Comparison of ENCODE assay signal across 10 cellular contexts in the genomic region with DNA sequence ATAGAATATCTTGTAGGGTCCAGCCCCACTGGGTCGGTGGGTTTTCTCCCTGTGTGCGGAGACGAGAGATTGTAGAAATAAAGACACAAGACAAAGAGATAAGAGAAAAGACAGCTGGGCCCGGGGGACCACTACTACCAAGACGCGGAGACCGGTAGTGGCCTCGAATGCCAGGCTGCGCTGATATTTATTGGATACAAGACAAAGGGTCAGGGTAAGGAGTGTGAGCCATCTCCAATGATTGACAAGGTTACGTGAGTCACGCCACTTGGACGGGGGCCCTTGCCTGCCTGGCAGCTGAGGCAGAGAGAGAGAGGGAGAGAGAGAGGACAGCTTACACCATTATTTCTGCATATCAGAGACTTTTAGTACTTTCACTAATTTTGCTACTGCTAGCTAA. TPM values are rescaled to one million over a fixed set of nuclear protein-coding genes. Genes with fewer than 3 reads are reported as not detected.
DNase-seq lines count a peak whose midpoint lies in the region; ATAC-seq and TF ChIP-seq lines count a peak whose summit lies in the region.
"Not testable (repeated sequence)": the region's sequence is repeated elsewhere in the genome, so short reads cannot be mapped to it uniquely, and the experiment has no call there.
"Had no signal": no experiment of that assay in that cellular context is flagged by ENCODE, and none has a peak within 500 bp of the region (broad histone marks: within the 10 kb centered on the region; RNA-seq: fewer than 3 reads in every experiment).

No MANE protein-coding gene starts in this region.

- H3K79me2 ChIP-seq in ACC112 (ENCODE audit: control insufficient read depth, insufficient read depth, low read length, unreplicated experiment): peaks cover 21% of the 10 kb centered on the region

- not testable (repeated sequence) for H3K9me3 Mint-ChIP-seq in HFFc6

- 40% methylated on average over 10 of the region's 12 CpGs for WGBS in right lobe of liver (ENCODE audit: insufficient coverage, low coverage, low lambda C conversion rate, missing lambda C conversion rate)

- H3K4me3 Mint-ChIP-seq in HFFc6: not testable (repeated sequence)

- peak overlapping the region; percentile 12; the same call in 1 of the 2 replicates for H3K27ac Mint-ChIP-seq in HFFc6

- H3K4me1 ChIP-seq in ACC112 (ENCODE audit: control insufficient read depth, insufficient read depth, low read length, unreplicated experiment): peaks cover 28% of the 10 kb centered on the region
- peaks cover 0 to 10% (median 3%) of the 10 kb centered on the region in 4 donors for H3K4me1 ChIP-seq in right lobe of liver
- peaks cover 19% of the 10 kb centered on the region for H3K4me1 ChIP-seq in skeletal muscle satellite cell (ENCODE audit: control insufficient read depth, insufficient read depth, low read length)

- not testable (repeated sequence) for H3K27me3 ChIP-seq in ACC112 (ENCODE audit: insufficient read depth, low read length); right lobe of liver; skeletal muscle satellite cell (ENCODE audit: control insufficient read depth, insufficient read depth, low read length)

- 0 out of 2 replicates have a peak overlapping the region, but pooled peaks have one; percentile 25 for H3K4me3 ChIP-seq in ACC112 (ENCODE audit: low read depth, low read length)
- not testable (repeated sequence) for H3K4me3 ChIP-seq in fibroblast of mammary gland (ENCODE audit: control insufficient read depth, low read depth, low read length); right lobe of liver; skeletal muscle satellite cell (ENCODE audit: low read length)

- H3K27ac ChIP-seq in ACC112 (ENCODE audit: low read depth, low read length) (peak overlapping the region; percentile 23; the same call in 1 of the 2 replicates), RWPE1 (peak overlapping the region; percentile 59), right lobe of liver (peak overlapping the region in 1 of 3 donors; percentile 17)

- H3K36me3 Mint-ChIP-seq in HFFc6 (ENCODE audit: low read depth): not testable (repeated sequence)

- H3K27me3 Mint-ChIP-seq in HFFc6 (ENCODE audit: insufficient read depth): not testable (repeated sequence)

- H3K4me2 ChIP-seq in skeletal muscle satellite cell (ENCODE audit: low read length): peak overlapping the region; percentile 62

- not testable (repeated sequence) for ATAC-seq in left ventricle myocardium superior
- ATAC-seq in right lobe of liver: peak in 1 of 4 donors; percentile 8

- intact Hi-C loops in left ventricle myocardium superior (cut with micrococcal nuclease): loop anchor here (5.0 to 10.0 kb wide), 2 partner anchors 107 to 270 kb away; a partner anchor contains a TSS
- intact Hi-C loops in right lobe of liver (cut with DNase I): not testable (repeated sequence)

- POLR2A ChIA-PET in RWPE1 (lab: Yijun Ruan, JAX; ENCODE audit: low non-redundant PET): not testable (repeated sequence)

- CTCF ChIA-PET in RWPE1 (lab: Yijun Ruan, JAX): interaction anchor here (0.6 to 1.4 kb wide), 8 partner anchors 11 to 258 kb away, joined by 3 to 6 read pairs (median 3); no protein-coding TSS in a partner anchor

- H3K9me3 ChIP-seq in right lobe of liver; skeletal muscle satellite cell (replicated peaks; ENCODE audit: low read length): not testable (repeated sequence)

- not testable (repeated sequence) for TF ChIP-seq POLR2A in right lobe of liver (IDR thresholded peaks at IDR 0.05)

- not testable (repeated sequence) for H3K9ac ChIP-seq in skeletal muscle satellite cell (ENCODE audit: low read depth, low read length)

- not testable (repeated sequence) for DNase-seq in HFFc6; RWPE1 (ENCODE audit: low spot score)
- DNase-seq in astrocyte of the hippocampus (ENCODE audit: low read depth, low spot score) (peak; percentile 70), fibroblast of mammary gland (ENCODE audit: low read depth) (peak; percentile 41), left ventricle myocardium superior (peak; percentile 72), right lobe of liver (peak in 2 of 3 donors; percentile 57 to 65)

- peaks cover 40% of the 10 kb centered on the region for H3K4me1 Mint-ChIP-seq in HFFc6 (ENCODE audit: low read depth)

- not testable (repeated sequence) for TF ChIP-seq CTCF in HFFc6 (IDR thresholded peaks at IDR 0.05); RWPE1 (conservative IDR thresholded peaks at IDR 0.05; ENCODE audit: low read depth); fibroblast of mammary gland (conservative IDR thresholded peaks at IDR 0.05; ENCODE audit: control insufficient read depth, insufficient read depth, low read depth, low read length); right lobe of liver (IDR thresholded peaks at IDR 0.05)

- not testable (repeated sequence) for H2AFZ ChIP-seq in ACC112 (ENCODE audit: low read length, unreplicated experiment)

- H3K36me3 ChIP-seq in ACC112 (ENCODE audit: insufficient read depth, low read length) (peaks cover 14% of the 10 kb centered on the region; the same call in 1 of the 2 replicates), skeletal muscle satellite cell (ENCODE audit: insufficient read depth, low read length) (peaks cover 22% of the 10 kb centered on the region)
- H3K36me3 ChIP-seq in right lobe of liver: not testable (repeated sequence)

RNA-seq across cellular contexts. Expression of a gene that starts 3.5 kb away (rescaled TPM):
- 10 to 100 TPM; 62.9 to 88.3 (median 76.3) TPM for total RNA-seq in HFFc6 (2021; fragmentation: NEBNext Ultra II Directional; extraction: Animal tissue kit (Norgen Biotek cat#: 25700))
- 28.3 TPM for total RNA-seq in left ventricle myocardium superior
- 10 to 100 TPM; 20.6 to 63.3 (median 25.9) TPM for total RNA-seq in right lobe of liver
- 31.7 and 37.0 TPM in 2 replicates for total RNA-seq in skeletal muscle satellite cell (2012; rRNA removed)

RNA-seq across cellular contexts. Expression of a gene that starts 4.3 kb away (rescaled TPM):
- 10 to 100 TPM in 2 of 6 experiments, 1 to 10 TPM in 4; 8.3 to 12.0 (median 9.4) TPM for total RNA-seq in HFFc6 (2021; fragmentation: NEBNext Ultra II Directional; extraction: Animal tissue kit (Norgen Biotek cat#: 25700))
- total RNA-seq in left ventricle myocardium superior (9.2 TPM), right lobe of liver (1 to 10 TPM; 2.5 to 4.9 (median 3.4) TPM)
- total RNA-seq in skeletal muscle satellite cell (2012; rRNA removed): 2.8 and 5.2 TPM in 2 replicates

RNA-seq across cellular contexts. Expression of a gene that starts 20.8 kb away (rescaled TPM):
- 1 to 10 TPM in 4 of 6 experiments, under 1 TPM in 2; 0.82 to 4.1 (median 1.1) TPM for total RNA-seq in HFFc6 (2021; fragmentation: NEBNext Ultra II Directional; extraction: Animal tissue kit (Norgen Biotek cat#: 25700))
- total RNA-seq in left ventricle myocardium superior: 62.2 TPM
- 10 to 100 TPM; 22.3 to 76.0 (median 35.2) TPM for total RNA-seq in right lobe of liver
- total RNA-seq in skeletal muscle satellite cell (2012; rRNA removed): 3.3 and 4.3 TPM in 2 replicates

RNA-seq across cellular contexts. Expression of a gene that starts 33.8 kb away (rescaled TPM):
- total RNA-seq in HFFc6 (2021; fragmentation: NEBNext Ultra II Directional; extraction: Animal tissue kit (Norgen Biotek cat#: 25700)): under 1 TPM in 1 of 6 experiments, not detected in 5; 0.02 TPM
- total RNA-seq in left ventricle myocardium superior (not detected), right lobe of liver (not detected)
- total RNA-seq in skeletal muscle satellite cell (2012; rRNA removed): not detected in 2 replicates
- total RNA-seq: GM23338, LHCN-M2 had no signal

Comparison
In these comparisons a context has a peak if more than half of its experiments do, and no peak if none do; other contexts are left out.
1. RNA of a gene that starts 20.8 kb away (total RNA-seq): 62.2 TPM in left ventricle myocardium superior (single experiment) and 22.3 to 76.0 TPM in right lobe of liver; 0.82 to 4.1 TPM in HFFc6; every median in the first group is over 4 times any median in the second.